In the genomic region with DNA sequence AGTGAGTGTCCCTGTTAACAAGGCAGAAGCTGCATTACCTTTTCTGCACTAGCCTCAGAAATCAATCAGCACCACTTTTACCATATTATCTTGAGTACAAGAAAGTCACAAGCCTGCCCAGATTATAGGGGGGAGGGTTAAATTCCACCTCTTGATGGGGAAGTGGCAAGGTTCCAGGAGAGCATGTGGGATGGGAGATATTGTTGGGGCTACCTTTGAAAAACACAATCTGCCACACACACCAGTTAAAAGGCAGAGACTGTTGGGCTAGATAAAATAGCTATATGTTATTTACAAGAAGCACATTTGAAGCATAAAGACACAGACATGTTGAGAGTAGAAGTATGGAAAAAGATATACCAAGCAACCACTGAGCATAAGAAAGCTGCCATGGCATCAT, we compare ENCODE assay signal across 1 cellular context.
A peak's percentile ranks its signal among the peaks of the same experiment; 100 is the strongest.
TF ChIP-seq lines count a peak whose summit lies in the region.

No MANE protein-coding gene starts in this region.

TF ChIP-seq in K562, 482 proteins besides CTCF, POLR2A, EP300 and RAD21 (continues in another document):
- TF ChIP-seq, protein P1, sequence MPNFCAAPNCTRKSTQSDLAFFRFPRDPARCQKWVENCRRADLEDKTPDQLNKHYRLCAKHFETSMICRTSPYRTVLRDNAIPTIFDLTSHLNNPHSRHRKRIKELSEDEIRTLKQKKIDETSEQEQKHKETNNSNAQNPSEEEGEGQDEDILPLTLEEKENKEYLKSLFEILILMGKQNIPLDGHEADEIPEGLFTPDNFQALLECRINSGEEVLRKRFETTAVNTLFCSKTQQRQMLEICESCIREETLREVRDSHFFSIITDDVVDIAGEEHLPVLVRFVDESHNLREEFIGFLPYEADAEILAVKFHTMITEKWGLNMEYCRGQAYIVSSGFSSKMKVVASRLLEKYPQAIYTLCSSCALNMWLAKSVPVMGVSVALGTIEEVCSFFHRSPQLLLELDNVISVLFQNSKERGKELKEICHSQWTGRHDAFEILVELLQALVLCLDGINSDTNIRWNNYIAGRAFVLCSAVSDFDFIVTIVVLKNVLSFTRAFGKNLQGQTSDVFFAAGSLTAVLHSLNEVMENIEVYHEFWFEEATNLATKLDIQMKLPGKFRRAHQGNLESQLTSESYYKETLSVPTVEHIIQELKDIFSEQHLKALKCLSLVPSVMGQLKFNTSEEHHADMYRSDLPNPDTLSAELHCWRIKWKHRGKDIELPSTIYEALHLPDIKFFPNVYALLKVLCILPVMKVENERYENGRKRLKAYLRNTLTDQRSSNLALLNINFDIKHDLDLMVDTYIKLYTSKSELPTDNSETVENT (CRISPR knock-in tag; IDR thresholded peaks at IDR 0.05), result no peak
- no peak for TF ChIP-seq KLF10 (CRISPR knock-in tag; IDR thresholded peaks at IDR 0.05)
- TF ChIP-seq, protein P2, sequence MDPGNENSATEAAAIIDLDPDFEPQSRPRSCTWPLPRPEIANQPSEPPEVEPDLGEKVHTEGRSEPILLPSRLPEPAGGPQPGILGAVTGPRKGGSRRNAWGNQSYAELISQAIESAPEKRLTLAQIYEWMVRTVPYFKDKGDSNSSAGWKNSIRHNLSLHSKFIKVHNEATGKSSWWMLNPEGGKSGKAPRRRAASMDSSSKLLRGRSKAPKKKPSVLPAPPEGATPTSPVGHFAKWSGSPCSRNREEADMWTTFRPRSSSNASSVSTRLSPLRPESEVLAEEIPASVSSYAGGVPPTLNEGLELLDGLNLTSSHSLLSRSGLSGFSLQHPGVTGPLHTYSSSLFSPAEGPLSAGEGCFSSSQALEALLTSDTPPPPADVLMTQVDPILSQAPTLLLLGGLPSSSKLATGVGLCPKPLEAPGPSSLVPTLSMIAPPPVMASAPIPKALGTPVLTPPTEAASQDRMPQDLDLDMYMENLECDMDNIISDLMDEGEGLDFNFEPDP (CRISPR knock-in tag; IDR thresholded peaks at IDR 0.05), result no peak
- TF ChIP-seq BRD9 (IDR thresholded peaks at IDR 0.05; ENCODE audit: low read depth, partially characterized antibody), result peak; percentile 43
- TF ChIP-seq, protein P3, sequence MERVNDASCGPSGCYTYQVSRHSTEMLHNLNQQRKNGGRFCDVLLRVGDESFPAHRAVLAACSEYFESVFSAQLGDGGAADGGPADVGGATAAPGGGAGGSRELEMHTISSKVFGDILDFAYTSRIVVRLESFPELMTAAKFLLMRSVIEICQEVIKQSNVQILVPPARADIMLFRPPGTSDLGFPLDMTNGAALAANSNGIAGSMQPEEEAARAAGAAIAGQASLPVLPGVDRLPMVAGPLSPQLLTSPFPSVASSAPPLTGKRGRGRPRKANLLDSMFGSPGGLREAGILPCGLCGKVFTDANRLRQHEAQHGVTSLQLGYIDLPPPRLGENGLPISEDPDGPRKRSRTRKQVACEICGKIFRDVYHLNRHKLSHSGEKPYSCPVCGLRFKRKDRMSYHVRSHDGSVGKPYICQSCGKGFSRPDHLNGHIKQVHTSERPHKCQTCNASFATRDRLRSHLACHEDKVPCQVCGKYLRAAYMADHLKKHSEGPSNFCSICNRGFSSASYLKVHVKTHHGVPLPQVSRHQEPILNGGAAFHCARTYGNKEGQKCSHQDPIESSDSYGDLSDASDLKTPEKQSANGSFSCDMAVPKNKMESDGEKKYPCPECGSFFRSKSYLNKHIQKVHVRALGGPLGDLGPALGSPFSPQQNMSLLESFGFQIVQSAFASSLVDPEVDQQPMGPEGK (CRISPR knock-in tag; IDR thresholded peaks at IDR 0.05; ENCODE audit: borderline replicate concordance), result no peak
- TF ChIP-seq ZNF121 (CRISPR knock-in tag; conservative IDR thresholded peaks at IDR 0.05), result no peak
- 0 out of 2 replicates have a peak, but pooled peaks have one; percentile 11 for TF ChIP-seq HCFC1 (IDR thresholded peaks at IDR 0.05; ENCODE audit: low read depth, low read length)
- TF ChIP-seq HDAC2 (IDR thresholded peaks at IDR 0.05), result peak; percentile 99
- no peak for TF ChIP-seq U2AF2 (optimal IDR thresholded peaks at IDR 0.05; ENCODE audit: low read depth, low read length)
- TF ChIP-seq, protein P4, sequence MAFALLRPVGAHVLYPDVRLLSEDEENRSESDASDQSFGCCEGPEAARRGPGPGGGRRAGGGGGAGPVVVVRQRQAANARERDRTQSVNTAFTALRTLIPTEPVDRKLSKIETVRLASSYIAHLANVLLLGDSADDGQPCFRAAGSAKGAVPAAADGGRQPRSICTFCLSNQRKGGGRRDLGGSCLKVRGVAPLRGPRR (CRISPR knock-in tag; IDR thresholded peaks at IDR 0.05), result no peak
- TF ChIP-seq ZFP30 (CRISPR knock-in tag; IDR thresholded peaks at IDR 0.05; ENCODE audit: borderline replicate concordance), result no peak
- no peak for TF ChIP-seq ZFP36 (IDR thresholded peaks at IDR 0.05; ENCODE audit: low read depth, low read length, partially characterized antibody)
- no peak for TF ChIP-seq SIN3A (IDR thresholded peaks at IDR 0.05; ENCODE audit: borderline replicate concordance in 2 of 2, control insufficient read depth in 1 of 2, low read depth in 2 of 2, low read length in 2 of 2)
- TF ChIP-seq POLR2B (IDR thresholded peaks at IDR 0.05; ENCODE audit: low read depth, partially characterized antibody), result no peak
- TF ChIP-seq, protein P5, sequence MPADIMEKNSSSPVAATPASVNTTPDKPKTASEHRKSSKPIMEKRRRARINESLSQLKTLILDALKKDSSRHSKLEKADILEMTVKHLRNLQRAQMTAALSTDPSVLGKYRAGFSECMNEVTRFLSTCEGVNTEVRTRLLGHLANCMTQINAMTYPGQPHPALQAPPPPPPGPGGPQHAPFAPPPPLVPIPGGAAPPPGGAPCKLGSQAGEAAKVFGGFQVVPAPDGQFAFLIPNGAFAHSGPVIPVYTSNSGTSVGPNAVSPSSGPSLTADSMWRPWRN (IDR thresholded peaks at IDR 0.05; ENCODE audit: low read depth), result peak; percentile 97
- TF ChIP-seq, protein P6, sequence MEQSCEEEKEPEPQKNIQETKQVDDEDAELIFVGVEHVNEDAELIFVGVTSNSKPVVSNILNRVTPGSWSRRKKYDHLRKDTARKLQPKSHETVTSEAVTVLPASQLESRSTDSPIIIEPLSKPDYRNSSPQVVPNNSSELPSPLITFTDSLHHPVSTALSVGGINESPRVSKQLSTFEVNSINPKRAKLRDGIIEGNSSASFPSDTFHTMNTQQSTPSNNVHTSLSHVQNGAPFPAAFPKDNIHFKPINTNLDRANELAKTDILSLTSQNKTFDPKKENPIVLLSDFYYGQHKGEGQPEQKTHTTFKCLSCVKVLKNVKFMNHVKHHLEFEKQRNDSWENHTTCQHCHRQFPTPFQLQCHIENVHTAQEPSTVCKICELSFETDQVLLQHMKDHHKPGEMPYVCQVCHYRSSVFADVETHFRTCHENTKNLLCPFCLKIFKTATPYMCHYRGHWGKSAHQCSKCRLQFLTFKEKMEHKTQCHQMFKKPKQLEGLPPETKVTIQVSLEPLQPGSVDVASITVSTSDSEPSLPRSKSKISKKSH (CRISPR knock-in tag; IDR thresholded peaks at IDR 0.05), result no peak
- TF ChIP-seq ZNF584 (CRISPR knock-in tag; IDR thresholded peaks at IDR 0.05; ENCODE audit: low read depth), result peak; percentile 30; the same call in 1 of the 2 replicates
- TF ChIP-seq, protein P7, sequence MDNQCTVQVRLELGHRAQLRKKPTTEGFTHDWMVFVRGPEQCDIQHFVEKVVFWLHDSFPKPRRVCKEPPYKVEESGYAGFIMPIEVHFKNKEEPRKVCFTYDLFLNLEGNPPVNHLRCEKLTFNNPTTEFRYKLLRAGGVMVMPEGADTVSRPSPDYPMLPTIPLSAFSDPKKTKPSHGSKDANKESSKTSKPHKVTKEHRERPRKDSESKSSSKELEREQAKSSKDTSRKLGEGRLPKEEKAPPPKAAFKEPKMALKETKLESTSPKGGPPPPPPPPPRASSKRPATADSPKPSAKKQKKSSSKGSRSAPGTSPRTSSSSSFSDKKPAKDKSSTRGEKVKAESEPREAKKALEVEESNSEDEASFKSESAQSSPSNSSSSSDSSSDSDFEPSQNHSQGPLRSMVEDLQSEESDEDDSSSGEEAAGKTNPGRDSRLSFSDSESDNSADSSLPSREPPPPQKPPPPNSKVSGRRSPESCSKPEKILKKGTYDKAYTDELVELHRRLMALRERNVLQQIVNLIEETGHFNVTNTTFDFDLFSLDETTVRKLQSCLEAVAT (IDR thresholded peaks at IDR 0.05), result peak in 1 of 2 experiments; percentile 17; a peak in 1 of 4 replicates
- no peak for TF ChIP-seq RFX1 (IDR thresholded peaks at IDR 0.05)
- no peak for TF ChIP-seq PHF20 (IDR thresholded peaks at IDR 0.05; ENCODE audit: partially characterized antibody)
- TF ChIP-seq, protein P8, sequence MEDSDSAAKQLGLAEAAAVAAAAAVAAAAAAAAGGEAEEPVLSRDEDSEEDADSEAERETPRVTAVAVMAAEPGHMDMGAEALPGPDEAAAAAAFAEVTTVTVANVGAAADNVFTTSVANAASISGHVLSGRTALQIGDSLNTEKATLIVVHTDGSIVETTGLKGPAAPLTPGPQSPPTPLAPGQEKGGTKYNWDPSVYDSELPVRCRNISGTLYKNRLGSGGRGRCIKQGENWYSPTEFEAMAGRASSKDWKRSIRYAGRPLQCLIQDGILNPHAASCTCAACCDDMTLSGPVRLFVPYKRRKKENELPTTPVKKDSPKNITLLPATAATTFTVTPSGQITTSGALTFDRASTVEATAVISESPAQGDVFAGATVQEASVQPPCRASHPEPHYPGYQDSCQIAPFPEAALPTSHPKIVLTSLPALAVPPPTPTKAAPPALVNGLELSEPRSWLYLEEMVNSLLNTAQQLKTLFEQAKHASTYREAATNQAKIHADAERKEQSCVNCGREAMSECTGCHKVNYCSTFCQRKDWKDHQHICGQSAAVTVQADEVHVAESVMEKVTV (CRISPR knock-in tag; IDR thresholded peaks at IDR 0.05), result no peak
- TF ChIP-seq BMI1 (IDR thresholded peaks at IDR 0.05; ENCODE audit: low read length), result no peak
- TF ChIP-seq ARHGAP35 (IDR thresholded peaks at IDR 0.05; ENCODE audit: partially characterized antibody), result no peak
- no peak for TF ChIP-seq PHB (CRISPR knock-in tag; IDR thresholded peaks at IDR 0.05)
- no peak for TF ChIP-seq XRCC4 (IDR thresholded peaks at IDR 0.05; ENCODE audit: extremely low read depth, insufficient read depth, insufficient read length)
- peak; percentile 25; the same call in 1 of the 2 replicates for TF ChIP-seq MEF2A (IDR thresholded peaks at IDR 0.05; ENCODE audit: control insufficient read depth, low read depth, low read length)
- TF ChIP-seq ZNF785 (CRISPR knock-in tag; IDR thresholded peaks at IDR 0.05), result no peak
- no peak for TF ChIP-seq ZC3H11A (IDR thresholded peaks at IDR 0.05; ENCODE audit: low read depth, low read length)
- no peak for TF ChIP-seq PTBP1 (IDR thresholded peaks at IDR 0.05; ENCODE audit: low read depth, low read length)
- TF ChIP-seq XRCC3 (IDR thresholded peaks at IDR 0.05), result no peak
- peak; percentile 60 for TF ChIP-seq CXXC5 (CRISPR knock-in tag; IDR thresholded peaks at IDR 0.05)
- peak; percentile 98 for TF ChIP-seq GATA2 (CRISPR knock-in tag; IDR thresholded peaks at IDR 0.05)
- TF ChIP-seq, protein P9, sequence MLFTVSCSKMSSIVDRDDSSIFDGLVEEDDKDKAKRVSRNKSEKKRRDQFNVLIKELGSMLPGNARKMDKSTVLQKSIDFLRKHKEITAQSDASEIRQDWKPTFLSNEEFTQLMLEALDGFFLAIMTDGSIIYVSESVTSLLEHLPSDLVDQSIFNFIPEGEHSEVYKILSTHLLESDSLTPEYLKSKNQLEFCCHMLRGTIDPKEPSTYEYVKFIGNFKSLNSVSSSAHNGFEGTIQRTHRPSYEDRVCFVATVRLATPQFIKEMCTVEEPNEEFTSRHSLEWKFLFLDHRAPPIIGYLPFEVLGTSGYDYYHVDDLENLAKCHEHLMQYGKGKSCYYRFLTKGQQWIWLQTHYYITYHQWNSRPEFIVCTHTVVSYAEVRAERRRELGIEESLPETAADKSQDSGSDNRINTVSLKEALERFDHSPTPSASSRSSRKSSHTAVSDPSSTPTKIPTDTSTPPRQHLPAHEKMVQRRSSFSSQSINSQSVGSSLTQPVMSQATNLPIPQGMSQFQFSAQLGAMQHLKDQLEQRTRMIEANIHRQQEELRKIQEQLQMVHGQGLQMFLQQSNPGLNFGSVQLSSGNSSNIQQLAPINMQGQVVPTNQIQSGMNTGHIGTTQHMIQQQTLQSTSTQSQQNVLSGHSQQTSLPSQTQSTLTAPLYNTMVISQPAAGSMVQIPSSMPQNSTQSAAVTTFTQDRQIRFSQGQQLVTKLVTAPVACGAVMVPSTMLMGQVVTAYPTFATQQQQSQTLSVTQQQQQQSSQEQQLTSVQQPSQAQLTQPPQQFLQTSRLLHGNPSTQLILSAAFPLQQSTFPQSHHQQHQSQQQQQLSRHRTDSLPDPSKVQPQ (CRISPR knock-in tag; IDR thresholded peaks at IDR 0.05; ENCODE audit: borderline replicate concordance), result no peak
- TF ChIP-seq, protein P10, sequence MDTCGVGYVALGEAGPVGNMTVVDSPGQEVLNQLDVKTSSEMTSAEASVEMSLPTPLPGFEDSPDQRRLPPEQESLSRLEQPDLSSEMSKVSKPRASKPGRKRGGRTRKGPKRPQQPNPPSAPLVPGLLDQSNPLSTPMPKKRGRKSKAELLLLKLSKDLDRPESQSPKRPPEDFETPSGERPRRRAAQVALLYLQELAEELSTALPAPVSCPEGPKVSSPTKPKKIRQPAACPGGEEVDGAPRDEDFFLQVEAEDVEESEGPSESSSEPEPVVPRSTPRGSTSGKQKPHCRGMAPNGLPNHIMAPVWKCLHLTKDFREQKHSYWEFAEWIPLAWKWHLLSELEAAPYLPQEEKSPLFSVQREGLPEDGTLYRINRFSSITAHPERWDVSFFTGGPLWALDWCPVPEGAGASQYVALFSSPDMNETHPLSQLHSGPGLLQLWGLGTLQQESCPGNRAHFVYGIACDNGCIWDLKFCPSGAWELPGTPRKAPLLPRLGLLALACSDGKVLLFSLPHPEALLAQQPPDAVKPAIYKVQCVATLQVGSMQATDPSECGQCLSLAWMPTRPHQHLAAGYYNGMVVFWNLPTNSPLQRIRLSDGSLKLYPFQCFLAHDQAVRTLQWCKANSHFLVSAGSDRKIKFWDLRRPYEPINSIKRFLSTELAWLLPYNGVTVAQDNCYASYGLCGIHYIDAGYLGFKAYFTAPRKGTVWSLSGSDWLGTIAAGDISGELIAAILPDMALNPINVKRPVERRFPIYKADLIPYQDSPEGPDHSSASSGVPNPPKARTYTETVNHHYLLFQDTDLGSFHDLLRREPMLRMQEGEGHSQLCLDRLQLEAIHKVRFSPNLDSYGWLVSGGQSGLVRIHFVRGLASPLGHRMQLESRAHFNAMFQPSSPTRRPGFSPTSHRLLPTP (IDR thresholded peaks at IDR 0.05; ENCODE audit: borderline replicate concordance, extremely low read depth, insufficient read length), result no peak
- TF ChIP-seq PURB (CRISPR knock-in tag; IDR thresholded peaks at IDR 0.05; ENCODE audit: low read depth), result no peak
- TF ChIP-seq MYC (IDR thresholded peaks at IDR 0.05; ENCODE audit: low read depth, low read length), result peak; percentile 55
- TF ChIP-seq MYC (CRISPR knock-in tag; IDR thresholded peaks at IDR 0.05; ENCODE audit: borderline replicate concordance, low read depth), result no peak
- TF ChIP-seq, protein P11, sequence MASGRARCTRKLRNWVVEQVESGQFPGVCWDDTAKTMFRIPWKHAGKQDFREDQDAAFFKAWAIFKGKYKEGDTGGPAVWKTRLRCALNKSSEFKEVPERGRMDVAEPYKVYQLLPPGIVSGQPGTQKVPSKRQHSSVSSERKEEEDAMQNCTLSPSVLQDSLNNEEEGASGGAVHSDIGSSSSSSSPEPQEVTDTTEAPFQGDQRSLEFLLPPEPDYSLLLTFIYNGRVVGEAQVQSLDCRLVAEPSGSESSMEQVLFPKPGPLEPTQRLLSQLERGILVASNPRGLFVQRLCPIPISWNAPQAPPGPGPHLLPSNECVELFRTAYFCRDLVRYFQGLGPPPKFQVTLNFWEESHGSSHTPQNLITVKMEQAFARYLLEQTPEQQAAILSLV (tag; IDR thresholded peaks at IDR 0.05), result no peak
- peak; percentile 100 for TF ChIP-seq TAL1 (IDR thresholded peaks at IDR 0.05)
- TF ChIP-seq MEF2D (tag; conservative IDR thresholded peaks at IDR 0.05; ENCODE audit: low read depth), result peak; percentile 57; the same call in 1 of the 2 replicates
- TF ChIP-seq MCM5 (IDR thresholded peaks at IDR 0.05; ENCODE audit: low read depth), result no peak
- TF ChIP-seq SMARCC2 (IDR thresholded peaks at IDR 0.05; ENCODE audit: low read depth), result peak; percentile 92
- no peak for TF ChIP-seq SMARCA5 (IDR thresholded peaks at IDR 0.05)
- 0 out of 2 replicates have a peak, but pooled peaks have one; percentile 25 for TF ChIP-seq ESRRA (IDR thresholded peaks at IDR 0.05; ENCODE audit: borderline replicate concordance, low read depth)
